ENCODE assay signal across 1 cellular context in the genomic region with DNA sequence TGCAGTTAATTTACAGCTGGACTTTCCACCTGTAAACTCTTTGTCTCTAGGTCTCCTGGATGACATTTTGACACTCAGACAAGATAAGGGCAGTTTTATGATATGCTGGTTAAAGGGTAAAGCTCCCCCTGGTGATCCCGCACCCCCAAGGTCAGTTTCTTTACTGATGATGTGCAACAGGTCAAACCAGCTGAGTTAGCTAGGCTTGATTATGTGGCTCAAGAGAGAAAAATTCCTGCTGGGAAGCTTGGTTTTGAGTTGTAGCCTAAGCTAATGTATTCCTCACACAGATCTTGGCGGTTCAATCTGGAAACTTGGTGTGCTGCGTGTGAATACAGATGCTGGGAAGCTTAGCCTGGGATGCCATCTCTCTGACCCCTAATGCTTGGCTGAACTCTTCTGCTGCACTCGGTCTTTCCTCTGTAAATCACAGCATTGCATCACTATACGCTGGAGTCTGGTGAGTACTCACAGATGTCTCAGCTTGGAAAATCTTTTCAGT.
TF ChIP-seq lines count a peak whose summit lies in the region.

No MANE protein-coding gene starts in this region.

TF ChIP-seq in HepG2, 621 proteins besides CTCF, POLR2A, EP300 and RAD21 (continued from another document):
- TF ChIP-seq ISL2 (CRISPR knock-in tag; IDR thresholded peaks at IDR 0.05) (peak; percentile 51), HOXA5 (CRISPR knock-in tag; IDR thresholded peaks at IDR 0.05) (no peak), NR2F6 (IDR thresholded peaks at IDR 0.05) (peak; percentile 93), NR2F6 (CRISPR knock-in tag; IDR thresholded peaks at IDR 0.05) (peak; percentile 87), AKAP8 (CRISPR knock-in tag; IDR thresholded peaks at IDR 0.05) (no peak), ZBTB38 (CRISPR knock-in tag; IDR thresholded peaks at IDR 0.05) (no peak)
- TF ChIP-seq, protein P1, sequence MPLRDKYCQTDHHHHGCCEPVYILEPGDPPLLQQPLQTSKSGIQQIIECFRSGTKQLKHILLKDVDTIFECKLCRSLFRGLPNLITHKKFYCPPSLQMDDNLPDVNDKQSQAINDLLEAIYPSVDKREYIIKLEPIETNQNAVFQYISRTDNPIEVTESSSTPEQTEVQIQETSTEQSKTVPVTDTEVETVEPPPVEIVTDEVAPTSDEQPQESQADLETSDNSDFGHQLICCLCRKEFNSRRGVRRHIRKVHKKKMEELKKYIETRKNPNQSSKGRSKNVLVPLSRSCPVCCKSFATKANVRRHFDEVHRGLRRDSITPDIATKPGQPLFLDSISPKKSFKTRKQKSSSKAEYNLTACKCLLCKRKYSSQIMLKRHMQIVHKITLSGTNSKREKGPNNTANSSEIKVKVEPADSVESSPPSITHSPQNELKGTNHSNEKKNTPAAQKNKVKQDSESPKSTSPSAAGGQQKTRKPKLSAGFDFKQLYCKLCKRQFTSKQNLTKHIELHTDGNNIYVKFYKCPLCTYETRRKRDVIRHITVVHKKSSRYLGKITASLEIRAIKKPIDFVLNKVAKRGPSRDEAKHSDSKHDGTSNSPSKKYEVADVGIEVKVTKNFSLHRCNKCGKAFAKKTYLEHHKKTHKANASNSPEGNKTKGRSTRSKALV (CRISPR knock-in tag; IDR thresholded peaks at IDR 0.05) = no peak
- TF ChIP-seq, protein P2, sequence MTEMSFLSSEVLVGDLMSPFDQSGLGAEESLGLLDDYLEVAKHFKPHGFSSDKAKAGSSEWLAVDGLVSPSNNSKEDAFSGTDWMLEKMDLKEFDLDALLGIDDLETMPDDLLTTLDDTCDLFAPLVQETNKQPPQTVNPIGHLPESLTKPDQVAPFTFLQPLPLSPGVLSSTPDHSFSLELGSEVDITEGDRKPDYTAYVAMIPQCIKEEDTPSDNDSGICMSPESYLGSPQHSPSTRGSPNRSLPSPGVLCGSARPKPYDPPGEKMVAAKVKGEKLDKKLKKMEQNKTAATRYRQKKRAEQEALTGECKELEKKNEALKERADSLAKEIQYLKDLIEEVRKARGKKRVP (CRISPR knock-in tag; IDR thresholded peaks at IDR 0.05) = peak; percentile 32 to 89; a peak in 2 of 4 replicates
- TF ChIP-seq, protein P3, sequence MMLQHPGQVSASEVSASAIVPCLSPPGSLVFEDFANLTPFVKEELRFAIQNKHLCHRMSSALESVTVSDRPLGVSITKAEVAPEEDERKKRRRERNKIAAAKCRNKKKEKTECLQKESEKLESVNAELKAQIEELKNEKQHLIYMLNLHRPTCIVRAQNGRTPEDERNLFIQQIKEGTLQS (CRISPR knock-in tag; IDR thresholded peaks at IDR 0.05) = peak; percentile 71
- TF ChIP-seq, protein P4, sequence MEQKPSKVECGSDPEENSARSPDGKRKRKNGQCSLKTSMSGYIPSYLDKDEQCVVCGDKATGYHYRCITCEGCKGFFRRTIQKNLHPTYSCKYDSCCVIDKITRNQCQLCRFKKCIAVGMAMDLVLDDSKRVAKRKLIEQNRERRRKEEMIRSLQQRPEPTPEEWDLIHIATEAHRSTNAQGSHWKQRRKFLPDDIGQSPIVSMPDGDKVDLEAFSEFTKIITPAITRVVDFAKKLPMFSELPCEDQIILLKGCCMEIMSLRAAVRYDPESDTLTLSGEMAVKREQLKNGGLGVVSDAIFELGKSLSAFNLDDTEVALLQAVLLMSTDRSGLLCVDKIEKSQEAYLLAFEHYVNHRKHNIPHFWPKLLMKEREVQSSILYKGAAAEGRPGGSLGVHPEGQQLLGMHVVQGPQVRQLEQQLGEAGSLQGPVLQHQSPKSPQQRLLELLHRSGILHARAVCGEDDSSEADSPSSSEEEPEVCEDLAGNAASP (CRISPR knock-in tag; IDR thresholded peaks at IDR 0.05; ENCODE audit: borderline replicate concordance) = peak; percentile 13; the same call in 1 of the 2 replicates
